1 cellular context compared by ENCODE assay signal in the genomic region with DNA sequence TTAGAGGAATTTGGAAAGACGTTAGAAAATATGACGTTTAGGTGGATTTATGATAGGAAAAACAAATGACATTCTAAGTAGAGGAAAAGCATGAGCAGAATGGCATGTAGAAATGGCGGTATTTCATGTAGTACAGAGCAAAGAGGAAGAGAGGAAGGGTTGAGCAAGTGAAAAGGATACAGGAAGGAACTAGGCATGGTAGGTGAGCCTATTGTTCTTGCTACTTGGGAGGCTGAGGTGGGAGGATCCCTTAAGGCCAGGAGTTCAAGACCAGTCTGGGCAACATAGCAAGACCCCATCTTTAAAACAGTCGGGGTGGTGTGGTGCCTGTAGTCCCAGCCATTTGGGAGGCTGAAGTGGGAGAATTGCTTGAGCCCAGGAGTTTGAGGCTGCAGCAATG.
TF ChIP-seq lines count a peak whose summit lies in the region.

No MANE protein-coding gene starts in this region.

TF ChIP-seq in A549, 52 proteins besides CTCF, POLR2A, EP300 and RAD21 (continued from another document):
- TF ChIP-seq BCL3 (IDR thresholded peaks at IDR 0.05) (no peak), BHLHE40 (IDR thresholded peaks at IDR 0.05; ENCODE audit: low read depth, low read length) (no peak), ZFP36 (IDR thresholded peaks at IDR 0.05; ENCODE audit: borderline replicate concordance, partially characterized antibody) (no peak), POLR2AphosphoS2 (conservative IDR thresholded peaks at IDR 0.05; ENCODE audit: low read length) (no peak), CHD2 (IDR thresholded peaks at IDR 0.05; ENCODE audit: low read length, partially characterized antibody) (no peak), EHMT2 (IDR thresholded peaks at IDR 0.05; ENCODE audit: low read depth) (no peak), E2F6 (IDR thresholded peaks at IDR 0.05; ENCODE audit: borderline replicate concordance, low read depth) (no peak)
